8 cellular contexts compared by ENCODE assay signal in genomic region chr13:50085063-50085462, GRCh38.
A peak's percentile ranks its signal among the peaks of the same experiment; 100 is the strongest.
DNase-seq lines count a peak whose midpoint lies in the region; ATAC-seq, FAIRE-seq and TF ChIP-seq lines count a peak whose summit lies in the region.

No MANE protein-coding gene starts in this region.

- H3K9me1 ChIP-seq in K562 (ENCODE audit: control insufficient read depth, insufficient read depth, low read length): no peaks in the 10 kb centered on the region

- H3K9ac ChIP-seq in SK-N-SH (no peak overlapping the region), K562 (ENCODE audit: insufficient read depth in 1 of 2, low read depth in 2 of 2, low read length in 2 of 2) (peak overlapping the region in 1 of 2 experiments; percentile 93; a peak in 2 of 4 replicates)

- H4K20me1 ChIP-seq in SK-N-SH (ENCODE audit: insufficient read depth): peaks cover 1% of the 10 kb centered on the region; the same call in 1 of the 2 replicates
- H4K20me1 ChIP-seq in K562 (replicated peaks; ENCODE audit: control insufficient read depth, insufficient read depth, low read length): no peaks in the 10 kb centered on the region

- peak overlapping the region in 1 of 2 experiments; percentile 2; a peak in 1 of 4 replicates for H3K27ac ChIP-seq in SK-N-SH (ENCODE audit: low read depth in 2 of 2, low read length in 1 of 2)
- H3K27ac ChIP-seq in K562 (ENCODE audit: extremely low read depth, low read depth, low read length): peak overlapping the region; percentile 59; the same call in 2 of the 3 replicates
- H3K27ac ChIP-seq in lower lobe of right lung: no peak overlapping the region

- no peak for TF ChIP-seq EP300 in SK-N-SH (IDR thresholded peaks at IDR 0.05; ENCODE audit: borderline replicate concordance in 1 of 2, low read depth in 1 of 2, low read length in 1 of 2)
- TF ChIP-seq EP300 in K562 (IDR thresholded peaks at IDR 0.05; ENCODE audit: low read length): no peak

- H3K36me3 ChIP-seq in SK-N-SH (replicated peaks in 1 of 2; ENCODE audit: control insufficient read depth in 1 of 2, insufficient read depth in 2 of 2, low read length in 1 of 2) (peaks cover 0 to 4% of the 10 kb centered on the region in 2 experiments), K562 (ENCODE audit: control insufficient read depth, insufficient read depth, low read length) (peaks cover 19% of the 10 kb centered on the region; the same call in 1 of the 3 replicates), lower lobe of right lung (no peaks in the 10 kb centered on the region)

- TF ChIP-seq RAD21 in SK-N-SH (IDR thresholded peaks at IDR 0.05; ENCODE audit: low read length) (peak; percentile 71), K562 (CRISPR knock-in tag; conservative IDR thresholded peaks at IDR 0.05 in 1 of 2, IDR thresholded peaks at IDR 0.05 in 1 of 2) (peak; percentile 35 to 56; a peak in 3 of 4 replicates)

- POLR2A ChIA-PET in SK-N-SH (lab: Yijun Ruan, JAX) (interaction anchor here (1.1 kb wide), 1 partner anchor 41 kb away, joined by 6 read pairs; no protein-coding TSS in a partner anchor), K562 (lab: Yijun Ruan, JAX) (no interaction called here)

- ATAC-seq in SK-N-SH treated with all-trans-retinoic acid at 6 μM for 48 hours: no peak
- ATAC-seq in K562: no peak
- ATAC-seq in lower lobe of right lung: no peak
- no peak for ATAC-seq in GM21447 (IDR thresholded peaks at IDR 0.05; ENCODE audit: unreplicated experiment)
- ATAC-seq in HG03039 (IDR thresholded peaks at IDR 0.05; ENCODE audit: unreplicated experiment): no peak
- no peak for ATAC-seq in GM19452 (IDR thresholded peaks at IDR 0.05; ENCODE audit: unreplicated experiment)

- H2AFZ ChIP-seq in SK-N-SH (ENCODE audit: low read depth) (peak overlapping the region; percentile 73), K562 (ENCODE audit: low read depth, low read length) (peak overlapping the region; percentile 56; the same call in 1 of the 2 replicates)

- H3K4me3 ChIP-seq in SK-N-SH (ENCODE audit: low read depth in 2 of 2, low read length in 1 of 2): peak overlapping the region; percentile 31 to 53; a peak in 2 of 4 replicates
- H3K4me3 ChIP-seq in NB4 (ENCODE audit: low read depth, low read length): peak overlapping the region; percentile 95
- H3K4me3 ChIP-seq in K562: peak overlapping the region; percentile 69; the same call in 1 of the 2 replicates
- no peak overlapping the region for H3K4me3 ChIP-seq in lower lobe of right lung

- no peak for FAIRE-seq in K562 (lab: Jason Lieb, UNC)

- DNase-seq in SK-N-SH (no peak), NB4 (ENCODE audit: low read depth) (peak; percentile 69), K562 (ENCODE audit: extremely low read depth in 1 of 4, low spot score in 3 of 4) (peak in 1 of 4 experiments; percentile 53), lower lobe of right lung (no peak)

- peaks cover 20% of the 10 kb centered on the region for H3F3A ChIP-seq in SK-N-SH (replicated peaks; ENCODE audit: insufficient read depth)

- intact Hi-C loops in K562 (cut with micrococcal nuclease): loop anchor here (2.0 to 10.0 kb wide), 4 partner anchors 40 to 717 kb away; no protein-coding TSS in a partner anchor
- intact Hi-C loops in lower lobe of right lung (cut with DNase I): loop anchor here (10.0 kb wide), 1 partner anchor 450 kb away; no protein-coding TSS in a partner anchor

- CTCF ChIA-PET in SK-N-SH (lab: Yijun Ruan, JAX) (interaction anchor here (0.7 to 4.7 kb wide), 37 partner anchors 9 to 984 kb away, joined by 3 to 35 read pairs (median 4); partner anchors contain the start of gene TRIM13), K562 (lab: Yijun Ruan, JAX; ENCODE audit: low intra/inter-chr PET ratio) (no interaction called here)

- H3K9me2 ChIP-seq in SK-N-SH: no peaks in the 10 kb centered on the region

- in situ Hi-C loops in K562 (cut with MboI): no loop called here

- H3K4me2 ChIP-seq in SK-N-SH (peak overlapping the region; percentile 58), K562 (ENCODE audit: insufficient read depth, low read length) (peak overlapping the region; percentile 65)

- peak; percentile 72 for TF ChIP-seq CTCF in SK-N-SH (IDR thresholded peaks at IDR 0.05)
- TF ChIP-seq CTCF in NB4 (IDR thresholded peaks at IDR 0.05; ENCODE audit: low read depth, low read length): peak; percentile 46
- peak; percentile 21 to 49 (median 31); a peak in 3 of 6 replicates for TF ChIP-seq CTCF in K562 (IDR thresholded peaks at IDR 0.05 in 2 of 3, conservative IDR thresholded peaks at IDR 0.05 in 1 of 3; ENCODE audit: insufficient read depth in 2 of 3, low read depth in 1 of 3, low read length in 3 of 3)
- peak; percentile 60 for TF ChIP-seq CTCF in lower lobe of right lung (IDR thresholded peaks at IDR 0.05)

- TF ChIP-seq POLR2A in NB4 (IDR thresholded peaks at IDR 0.05; ENCODE audit: extremely low read depth, insufficient read length) (no peak), K562 (conservative IDR thresholded peaks at IDR 0.05) (no peak)

- no peaks in the 10 kb centered on the region for H3K9me3 ChIP-seq in SK-N-SH
- no peaks in the 10 kb centered on the region for H3K9me3 ChIP-seq in K562 (replicated peaks; ENCODE audit: control insufficient read depth, insufficient read depth, low read depth, low read length)
- no peaks in the 10 kb centered on the region for H3K9me3 ChIP-seq in lower lobe of right lung

- H3K79me2 ChIP-seq in SK-N-SH (ENCODE audit: insufficient read depth) (peaks cover 74% of the 10 kb centered on the region), K562 (ENCODE audit: control insufficient read depth, insufficient read depth, low read length) (peaks cover 97% of the 10 kb centered on the region)

- H3K27me3 ChIP-seq in SK-N-SH (ENCODE audit: insufficient read depth) (no peaks in the 10 kb centered on the region), K562 (ENCODE audit: control insufficient read depth in 2 of 2, insufficient read depth in 2 of 2, low read length in 2 of 2) (no peaks in the 10 kb centered on the region), lower lobe of right lung (ENCODE audit: low read depth) (no peaks in the 10 kb centered on the region)

- H3K4me1 ChIP-seq in SK-N-SH (ENCODE audit: control insufficient read depth in 1 of 2, insufficient read depth in 2 of 2, low read depth in 1 of 2, low read length in 1 of 2) (no peaks in the 10 kb centered on the region; a peak in 2 of 4 replicates), K562 (replicated peaks in 1 of 2; ENCODE audit: control insufficient read depth in 2 of 2, insufficient read depth in 2 of 2, low read length in 2 of 2) (peaks cover 0 to 5% of the 10 kb centered on the region in 2 experiments; a peak in 2 of 5 replicates), lower lobe of right lung (peaks cover 29% of the 10 kb centered on the region)

- WGBS in SK-N-SH (ENCODE audit: low lambda C conversion rate): 3% methylated on average over 4 of the region's 4 CpGs
- 2% methylated on average over 4 of the region's 4 CpGs for whole genome bisulfite sequencing in K562 (ENCODE audit: insufficient coverage, low coverage, missing lambda C conversion rate)

- no TSS peak for BruUV-seq in K562 (replicated peaks; lab: Mats Ljungman, UMichigan)

TF ChIP-seq in SK-N-SH, 30 proteins besides CTCF, POLR2A, EP300 and RAD21:
- no peak for TF ChIP-seq EZH2phosphoT487 (IDR thresholded peaks at IDR 0.05; ENCODE audit: borderline replicate concordance, low read depth)
- TF ChIP-seq YY1 (IDR thresholded peaks at IDR 0.05; ENCODE audit: low read depth): no peak
- TF ChIP-seq SIN3A (IDR thresholded peaks at IDR 0.05; ENCODE audit: borderline replicate concordance, low read depth, low read length): no peak
- TF ChIP-seq NFIC (IDR thresholded peaks at IDR 0.05; ENCODE audit: borderline replicate concordance): no peak
- TF ChIP-seq GABPA (IDR thresholded peaks at IDR 0.05; ENCODE audit: low read depth): no peak
- TF ChIP-seq TCF12 (IDR thresholded peaks at IDR 0.05): no peak
- no peak for TF ChIP-seq MXI1 (IDR thresholded peaks at IDR 0.05; ENCODE audit: low read depth, low read length)
- TF ChIP-seq SMC3 (IDR thresholded peaks at IDR 0.05; ENCODE audit: low read depth, low read length): peak; percentile 49

TF ChIP-seq in SK-N-SH treated with all-trans-retinoic acid at 6 μM for 48 hours, 23 proteins besides CTCF, POLR2A, EP300 and RAD21 (continues in another document):
- TF ChIP-seq TCF4 (CRISPR knock-in tag; IDR thresholded peaks at IDR 0.05; ENCODE audit: borderline replicate concordance): no peak

TF ChIP-seq in K562, 482 proteins besides CTCF, POLR2A, EP300 and RAD21 (continues in another document):
- TF ChIP-seq PCBP1 (IDR thresholded peaks at IDR 0.05; ENCODE audit: low read depth, low read length, poor library complexity, severe bottlenecking): no peak
- TF ChIP-seq ZNF384 (IDR thresholded peaks at IDR 0.05; ENCODE audit: low read depth, low read length): 0 out of 2 replicates have a peak, but pooled peaks have one; percentile 38
- TF ChIP-seq BRD9 (IDR thresholded peaks at IDR 0.05; ENCODE audit: low read depth, partially characterized antibody): peak; percentile 73
- TF ChIP-seq U2AF2 (optimal IDR thresholded peaks at IDR 0.05; ENCODE audit: low read depth, low read length): no peak
- no peak for TF ChIP-seq IRF2 (CRISPR knock-in tag; IDR thresholded peaks at IDR 0.05)
- TF ChIP-seq RFX5 (IDR thresholded peaks at IDR 0.05; ENCODE audit: low read depth, low read length): no peak
- TF ChIP-seq DDX20 (tag; IDR thresholded peaks at IDR 0.05; ENCODE audit: low read depth): no peak
- no peak for TF ChIP-seq RBBP5 (IDR thresholded peaks at IDR 0.05; ENCODE audit: borderline replicate concordance, insufficient read depth, low read length, poor library complexity, severe bottlenecking)
- no peak for TF ChIP-seq ARHGAP35 (IDR thresholded peaks at IDR 0.05; ENCODE audit: partially characterized antibody)
- no peak for TF ChIP-seq TAF1 (IDR thresholded peaks at IDR 0.05; ENCODE audit: control insufficient read depth, extremely low read depth, insufficient read depth, low read length, severe bottlenecking)
- no peak for TF ChIP-seq SRSF1 (IDR thresholded peaks at IDR 0.05; ENCODE audit: low read depth, low read length)
- no peak for TF ChIP-seq SMARCA4 (IDR thresholded peaks at IDR 0.05)
- 0 out of 2 replicates have a peak, but pooled peaks have one; percentile 24 for TF ChIP-seq MYBL2 (IDR thresholded peaks at IDR 0.05; ENCODE audit: low read depth)
- TF ChIP-seq MYBL2 (CRISPR knock-in tag; IDR thresholded peaks at IDR 0.05; ENCODE audit: borderline replicate concordance): no peak
- no peak for TF ChIP-seq ZNF644 (tag; IDR thresholded peaks at IDR 0.05; ENCODE audit: low read depth)
- TF ChIP-seq TEAD4 (IDR thresholded peaks at IDR 0.05; ENCODE audit: low read length): 0 out of 2 replicates have a peak, but pooled peaks have one; percentile 8
- no peak for TF ChIP-seq TEAD4 (CRISPR knock-in tag; IDR thresholded peaks at IDR 0.05; ENCODE audit: borderline replicate concordance)
- no peak for TF ChIP-seq E2F3 (CRISPR knock-in tag; IDR thresholded peaks at IDR 0.05)

Comparison
In these comparisons a context has a peak if more than half of its experiments do, and no peak if none do; other contexts are left out.
1. Of the 27 proteins assayed by ChIP-seq in both K562 and SK-N-SH: peak only in K562: none; only in SK-N-SH: SMC3; in both: CTCF and RAD21; in neither: 23; mixed calls (peak in some experiments, not most) for 1.